Comparison of ENCODE assay signal across 8 cellular contexts in the genomic region with DNA sequence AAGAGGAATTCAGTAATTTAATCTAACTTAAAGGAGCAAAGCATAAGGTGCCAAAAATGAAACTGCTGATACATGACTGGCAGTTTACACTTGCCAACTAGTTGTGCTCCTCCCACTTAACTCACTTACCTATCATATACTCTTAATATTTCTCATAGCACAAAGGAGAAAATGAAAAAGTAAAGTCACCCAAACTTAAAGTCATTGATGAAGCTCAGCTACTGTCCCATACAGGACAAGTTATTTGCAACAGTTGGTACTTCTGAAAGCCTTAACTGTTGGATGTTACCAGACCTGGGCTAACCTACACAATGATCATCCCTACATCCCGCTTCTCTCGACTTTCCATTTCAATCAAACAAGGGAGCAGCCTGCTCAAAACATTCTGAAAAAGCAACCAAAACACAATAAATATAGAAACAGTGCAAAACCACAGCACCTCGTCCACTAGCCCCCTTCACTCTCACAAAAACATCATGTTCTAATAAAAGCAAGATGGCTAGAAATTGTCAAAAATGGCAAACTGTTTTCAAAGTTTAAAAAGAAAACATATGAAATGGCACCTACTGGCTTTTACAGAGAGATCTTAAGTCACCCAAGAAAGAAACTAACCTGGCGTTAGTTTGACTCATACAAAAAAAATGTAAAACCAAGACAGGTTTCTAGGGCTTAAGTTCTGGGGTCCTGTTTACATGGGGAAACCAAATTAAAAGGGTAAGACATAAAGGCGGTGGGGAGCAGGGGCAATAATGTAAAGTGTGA. TPM values are rescaled to one million over a fixed set of nuclear protein-coding genes. Genes with fewer than 3 reads are reported as not detected.
DNase-seq lines count a peak whose midpoint lies in the region; ATAC-seq and TF ChIP-seq lines count a peak whose summit lies in the region.

No MANE protein-coding gene starts in this region.

- WGBS in HUES64: 5% methylated on average over 5 of the region's 5 CpGs

- H3K4me3 Mint-ChIP-seq in Caco-2 (ENCODE audit: unreplicated experiment): peak overlapping the region; percentile 91
- H3K4me3 Mint-ChIP-seq in activated naive CD8-positive, alpha-beta T cell treated with anti-CD3 and anti-CD28 coated beads, Interleukin-2, amount 50 U/mL, for 24 hours: peak overlapping the region; percentile 91
- peak overlapping the region; percentile 89 to 94 for H3K4me3 Mint-ChIP-seq in stimulated activated naive B cell treated with anti-CD40 and anti-IgM and Interleukin-4, amounts not matched to agents 10 μg/mL and 1 μg/mL and 100 μg/mL, for 72 hours

- ATAC-seq in activated naive CD8-positive, alpha-beta T cell treated with anti-CD3 and anti-CD28 coated beads, Interleukin-2, amount 50 U/mL, for 24 hours: no peak
- no peak for ATAC-seq in stimulated activated naive B cell treated with anti-CD40 and anti-IgM and Interleukin-4, amounts not matched to agents 10 μg/mL and 1 μg/mL and 100 μg/mL, for 72 hours (replicated peaks)
- ATAC-seq in HG03135 (IDR thresholded peaks at IDR 0.05; ENCODE audit: unreplicated experiment) (no peak), HG03354 (IDR thresholded peaks at IDR 0.05; ENCODE audit: poor library complexity, severe bottlenecking, unreplicated experiment) (no peak)

- POLR2A ChIA-PET in Caco-2 (lab: Charles Lee): interaction anchor here (1.0 kb wide), 1 partner anchor 45 kb away, joined by 3 read pairs; no protein-coding TSS in a partner anchor

- no peaks in the 10 kb centered on the region for H3K27me3 Mint-ChIP-seq in Caco-2 (ENCODE audit: insufficient read depth, unreplicated experiment)
- no peaks in the 10 kb centered on the region for H3K27me3 Mint-ChIP-seq in activated naive CD8-positive, alpha-beta T cell treated with anti-CD3 and anti-CD28 coated beads, Interleukin-2, amount 50 U/mL, for 24 hours
- no peaks in the 10 kb centered on the region for H3K27me3 Mint-ChIP-seq in stimulated activated naive B cell treated with anti-CD40 and anti-IgM and Interleukin-4, amounts not matched to agents 10 μg/mL and 1 μg/mL and 100 μg/mL, for 72 hours

- BruUV-seq in Caco-2 (replicated peaks; lab: Mats Ljungman, UMichigan): no TSS peak

- no peaks in the 10 kb centered on the region for H3K27me3 ChIP-seq in Caco-2 (replicated peaks; ENCODE audit: control insufficient read depth, insufficient read depth, low read length)
- no peaks in the 10 kb centered on the region for H3K27me3 ChIP-seq in HUES64 (ENCODE audit: insufficient read depth, low read length)

- peak overlapping the region; percentile 66 for H3K9ac ChIP-seq in HUES64 (ENCODE audit: low read depth, low read length)

- no peak for TF ChIP-seq CTCF in Caco-2 (IDR thresholded peaks at IDR 0.05; ENCODE audit: insufficient read depth in 1 of 2, low read depth in 1 of 2, low read length in 1 of 2, severe bottlenecking in 1 of 2, unreplicated experiment in 1 of 2)

- H3K9me3 Mint-ChIP-seq in Caco-2 (ENCODE audit: unreplicated experiment): no peaks in the 10 kb centered on the region
- no peaks in the 10 kb centered on the region for H3K9me3 Mint-ChIP-seq in activated naive CD8-positive, alpha-beta T cell treated with anti-CD3 and anti-CD28 coated beads, Interleukin-2, amount 50 U/mL, for 24 hours
- no peaks in the 10 kb centered on the region for H3K9me3 Mint-ChIP-seq in stimulated activated naive B cell treated with anti-CD40 and anti-IgM and Interleukin-4, amounts not matched to agents 10 μg/mL and 1 μg/mL and 100 μg/mL, for 72 hours

- DNase-seq in Caco-2 (no peak), SK-N-DZ (ENCODE audit: low spot score) (no peak)
- no peak for DNase-seq in activated naive CD8-positive, alpha-beta T cell treated with anti-CD3 and anti-CD28 coated beads, Interleukin-2, amount 50 U/mL, for 24 hours
- DNase-seq in stimulated activated naive B cell treated with anti-CD40 and anti-IgM and Interleukin-4, amounts not matched to agents 10 μg/mL and 1 μg/mL and 100 μg/mL, for 72 hours: no peak

- no peak overlapping the region for H3K27ac ChIP-seq in HUES64 (ENCODE audit: low read depth, low read length)

- H3K4me3 ChIP-seq in Caco-2 (ENCODE audit: low read depth, low read length): peak overlapping the region; percentile 75
- peak overlapping the region; percentile 91 for H3K4me3 ChIP-seq in HUES64 (ENCODE audit: low read length)
- H3K4me3 ChIP-seq in iPS-18c (ENCODE audit: insufficient read depth, low read depth, low read length): peak overlapping the region; percentile 85

- intact Hi-C loops in Caco-2 (cut with micrococcal nuclease; ENCODE audit: unreplicated experiment): loop anchor here (5.0 to 10.0 kb wide), 2 partner anchors 139 to 163 kb away; partner anchors contain the start of gene INTS2

- no peaks in the 10 kb centered on the region for H3K9me3 ChIP-seq in Caco-2
- H3K9me3 ChIP-seq in HUES64 (ENCODE audit: insufficient read depth, low read depth, low read length): no peaks in the 10 kb centered on the region
- no peaks in the 10 kb centered on the region for H3K9me3 ChIP-seq in iPS-18c (ENCODE audit: control insufficient read depth, insufficient read depth, low read length)

- peaks cover 26% of the 10 kb centered on the region for H3K4me1 Mint-ChIP-seq in Caco-2 (ENCODE audit: low read depth, unreplicated experiment)
- peaks cover 47% of the 10 kb centered on the region for H3K4me1 Mint-ChIP-seq in activated naive CD8-positive, alpha-beta T cell treated with anti-CD3 and anti-CD28 coated beads, Interleukin-2, amount 50 U/mL, for 24 hours
- peaks cover 27 to 43% of the 10 kb centered on the region in 2 donors for H3K4me1 Mint-ChIP-seq in stimulated activated naive B cell treated with anti-CD40 and anti-IgM and Interleukin-4, amounts not matched to agents 10 μg/mL and 1 μg/mL and 100 μg/mL, for 72 hours

- CTCF ChIA-PET in Caco-2 (lab: Charles Lee): interaction anchor here (0.6 to 1.7 kb wide), 3 partner anchors 38 to 119 kb away, joined by 3 to 16 read pairs (median 3); no protein-coding TSS in a partner anchor

- H3K4me1 ChIP-seq in Caco-2: peaks cover 20% of the 10 kb centered on the region
- peaks cover 22% of the 10 kb centered on the region for H3K4me1 ChIP-seq in HUES64 (ENCODE audit: insufficient read depth, low read length)

- no peaks in the 10 kb centered on the region for H3K36me3 ChIP-seq in Caco-2 (ENCODE audit: control insufficient read depth, insufficient read depth, low read length)
- peaks cover 33% of the 10 kb centered on the region for H3K36me3 ChIP-seq in HUES64 (ENCODE audit: insufficient read depth, low read length)

- H3K36me3 Mint-ChIP-seq in Caco-2 (ENCODE audit: insufficient read depth, unreplicated experiment): peaks cover 60% of the 10 kb centered on the region
- H3K36me3 Mint-ChIP-seq in activated naive CD8-positive, alpha-beta T cell treated with anti-CD3 and anti-CD28 coated beads, Interleukin-2, amount 50 U/mL, for 24 hours (ENCODE audit: low read depth): peaks cover 25% of the 10 kb centered on the region
- H3K36me3 Mint-ChIP-seq in stimulated activated naive B cell treated with anti-CD40 and anti-IgM and Interleukin-4, amounts not matched to agents 10 μg/mL and 1 μg/mL and 100 μg/mL, for 72 hours: peaks cover 15 to 18% of the 10 kb centered on the region in 2 donors

- H3K27ac Mint-ChIP-seq in Caco-2 (ENCODE audit: unreplicated experiment): peak overlapping the region; percentile 98
- peak overlapping the region; percentile 92 for H3K27ac Mint-ChIP-seq in activated naive CD8-positive, alpha-beta T cell treated with anti-CD3 and anti-CD28 coated beads, Interleukin-2, amount 50 U/mL, for 24 hours
- H3K27ac Mint-ChIP-seq in stimulated activated naive B cell treated with anti-CD40 and anti-IgM and Interleukin-4, amounts not matched to agents 10 μg/mL and 1 μg/mL and 100 μg/mL, for 72 hours: peak overlapping the region; percentile 93

RNA-seq across cellular contexts. Expression of gene MED13, which starts 0.9 kb away (rescaled TPM):
- 77.6 and 79.6 TPM in 2 replicates for total RNA-seq in Caco-2 (2022)
- 19.8 TPM for polyA plus RNA-seq in HUES64 (2013, experiment 1 of 2)
- polyA plus RNA-seq in HUES64 (2013, experiment 2 of 2): 20.2 TPM
- 16.2 and 16.5 TPM in 2 replicates for polyA plus RNA-seq in SK-N-DZ (2014; cell fraction: cytosol; rRNA removed)
- 12.7 and 14.5 TPM in 2 replicates for polyA plus RNA-seq in SK-N-DZ (2014; cell fraction: nucleus; rRNA removed)
